Comparison of ENCODE assay signal across 12 cellular contexts in the genomic region with DNA sequence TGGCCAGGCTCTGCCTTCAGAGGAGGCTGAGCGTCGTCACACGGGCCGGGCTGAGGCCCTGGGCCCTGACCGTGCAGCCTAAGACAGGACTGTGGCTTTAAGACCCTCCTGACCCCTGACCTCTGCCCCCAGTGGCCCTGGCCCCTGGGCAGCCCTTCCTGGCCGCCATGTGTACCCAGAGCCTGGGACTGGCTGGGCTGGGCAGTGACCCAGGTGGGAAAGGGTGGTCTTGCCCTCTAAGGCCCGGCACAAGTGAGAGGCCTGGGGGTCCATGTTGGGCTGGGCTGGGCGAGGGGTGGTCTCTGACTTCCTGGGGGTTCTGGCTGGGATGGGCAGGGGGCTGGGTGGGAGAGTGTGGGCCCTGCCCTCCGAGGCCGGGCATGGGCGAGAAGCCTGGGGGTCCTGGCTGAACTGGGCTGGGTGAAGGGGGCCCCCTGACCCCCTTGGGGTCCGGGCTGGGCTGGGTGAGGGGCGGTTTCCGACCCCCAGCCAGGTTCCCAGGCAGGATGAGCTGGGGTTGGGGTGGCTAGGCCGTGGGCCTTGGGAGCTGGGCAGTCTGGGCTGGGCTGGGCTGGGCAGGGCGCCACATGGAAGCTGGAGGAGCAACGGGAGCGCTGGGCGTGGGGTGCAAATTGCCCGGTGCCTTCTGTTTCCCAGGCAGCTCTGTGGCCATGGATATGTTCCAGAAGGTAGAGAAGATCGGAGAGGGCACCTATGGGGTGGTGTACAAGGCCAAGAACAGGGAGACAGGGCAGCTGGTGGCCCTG. TPM values are rescaled to one million over a fixed set of nuclear protein-coding genes. Genes with fewer than 3 reads are reported as not detected.
DNase-seq lines count a peak whose midpoint lies in the region; ATAC-seq and TF ChIP-seq lines count a peak whose summit lies in the region.
"Had no signal": no experiment of that assay in that cellular context is flagged by ENCODE, and none has a peak within 500 bp of the region (broad histone marks: within the 10 kb centered on the region; RNA-seq: fewer than 3 reads in every experiment).

A gene (plus strand): TSS at position 101 of the 767 bp plus-strand sequence. CDS start 571 bp downstream, at position 672.

- no peak within 1 kb of the TSS for H3K9ac ChIP-seq in H9 (ENCODE audit: extremely low read depth, insufficient read length, low read length)

- no peak within 1 kb of the TSS for H3K23ac ChIP-seq in H9 (ENCODE audit: insufficient read length, low read depth, low read length)

- no peaks in the 10 kb centered on the region for H3K27me3 ChIP-seq in H9 (ENCODE audit: insufficient read depth, low read length)
- H3K27me3 ChIP-seq in lower lobe of right lung (ENCODE audit: low read depth), result no peaks in the 10 kb centered on the region
- no peaks in the 10 kb centered on the region for H3K27me3 ChIP-seq in testis
- H3K27me3 ChIP-seq in dorsolateral prefrontal cortex, result no peaks in the 10 kb centered on the region
- H3K27me3 ChIP-seq: gastrocnemius medialis, MG63 had no signal

- peaks cover 0 to 24% (median 9%) of the 10 kb centered on the region in 3 experiments; a peak in 5 of 7 replicates for H3K36me3 Mint-ChIP-seq in H9 (ENCODE audit: insufficient read depth in 1 of 3, low read depth in 3 of 3)

- H2BK120ac ChIP-seq in H9 (ENCODE audit: low read depth, low read length, poor library complexity, severe bottlenecking), result no peak within 1 kb of the TSS

- H3K4me3 ChIP-seq in lower lobe of right lung (no peak within 1 kb of the TSS), testis (no peak within 1 kb of the TSS), dorsolateral prefrontal cortex (no peak within 1 kb of the TSS)
- H3K4me3 ChIP-seq: gastrocnemius medialis, MG63 had no signal

- H3K79me2 ChIP-seq in H9 (ENCODE audit: insufficient read depth, low read length), result no peaks in the 10 kb centered on the region

- H3K36me3 ChIP-seq in lower lobe of right lung (peaks cover 21% of the 10 kb centered on the region), testis (ENCODE audit: low read depth, missing control alignments) (no peaks in the 10 kb centered on the region)
- H3K36me3 ChIP-seq: gastrocnemius medialis had no signal

- no peak within 1 kb of the TSS; a peak in 1 of 5 replicates for H3K4me3 Mint-ChIP-seq in H9

- no peak within 1 kb of the TSS for H2AFZ ChIP-seq in H9 (ENCODE audit: low read length)

- H3K4me1 Mint-ChIP-seq in H9, result peaks cover 12 to 16% of the 10 kb centered on the region in 2 experiments

- H3K27ac Mint-ChIP-seq in H9, result peak within 1 kb of the TSS in 2 of 3 experiments; percentile 53 to 85; a peak in 2 of 7 replicates

- DNase-seq in H9, result no peak
- peak; percentile 22 for DNase-seq in lower lobe of right lung
- DNase-seq in testis, result no peak
- no peak for DNase-seq in C1 segment of cervical spinal cord (lab: John Stamatoyannopoulos, UW)
- no peak for DNase-seq in dorsolateral prefrontal cortex
- DNase-seq: DMS 273 treated with DMSO at 0.1 percent for 48 hours, gastrocnemius medialis, kidney glomerular epithelial cell, NCI-H2171 treated with DMSO at 0.1 percent for 48 hours had no signal

- no peaks in the 10 kb centered on the region for H3K79me1 ChIP-seq in H9 (ENCODE audit: insufficient read depth, low read depth, low read length, poor library complexity, severe bottlenecking)

- no peak within 1 kb of the TSS for H4K91ac ChIP-seq in H9 (ENCODE audit: insufficient read length, low read depth, low read length)

- no peak within 1 kb of the TSS for H3K56ac ChIP-seq in H9 (ENCODE audit: insufficient read length, low read depth, low read length)

- no peaks in the 10 kb centered on the region for H3K23me2 ChIP-seq in H9 (ENCODE audit: insufficient read length, low read depth, low read length, poor library complexity, severe bottlenecking)

- H4K20me1 ChIP-seq in H9 (ENCODE audit: control insufficient read depth, insufficient read depth, insufficient read length), result peaks cover 2% of the 10 kb centered on the region

- H2BK20ac ChIP-seq in H9 (ENCODE audit: low read depth, low read length, poor library complexity, severe bottlenecking), result no peak within 1 kb of the TSS

- H2BK12ac ChIP-seq in H9 (ENCODE audit: insufficient read length, low read depth, low read length), result no peak within 1 kb of the TSS

- no peak within 1 kb of the TSS for H2BK5ac ChIP-seq in H9 (ENCODE audit: insufficient read length, low read length)

- no peak for TF ChIP-seq POLR2A in testis (IDR thresholded peaks at IDR 0.05)

- H4K5ac ChIP-seq in H9 (ENCODE audit: insufficient read length, low read depth, low read length), result no peak within 1 kb of the TSS

- no peak within 1 kb of the TSS for H3K4ac ChIP-seq in H9 (ENCODE audit: low read depth, low read length)

- H3K4me1 ChIP-seq in H9 (ENCODE audit: insufficient read depth, low read length), result no peaks in the 10 kb centered on the region
- H3K4me1 ChIP-seq in lower lobe of right lung, result peaks cover 55% of the 10 kb centered on the region
- H3K4me1 ChIP-seq in testis, result peaks cover 65% of the 10 kb centered on the region

- peak within 1 kb of the TSS; percentile 3 for H3K18ac ChIP-seq in H9 (ENCODE audit: insufficient read length, low read depth, low read length)

- H3K9me3 ChIP-seq in H9 (ENCODE audit: control insufficient read depth, low read depth, low read length), result no peaks in the 10 kb centered on the region
- H3K9me3 ChIP-seq in lower lobe of right lung, result no peaks in the 10 kb centered on the region
- no peaks in the 10 kb centered on the region for H3K9me3 ChIP-seq in testis
- H3K9me3 ChIP-seq: gastrocnemius medialis, MG63 had no signal

- no peak within 1 kb of the TSS for H3K14ac ChIP-seq in H9 (ENCODE audit: insufficient read depth, low read length)

- H3K27me3 Mint-ChIP-seq in H9 (ENCODE audit: low read depth), result no peaks in the 10 kb centered on the region

- no peak within 1 kb of the TSS for H4K8ac ChIP-seq in H9 (replicated peaks; ENCODE audit: insufficient read length, low read depth, low read length)

- no peak within 1 kb of the TSS for H2BK15ac ChIP-seq in H9 (ENCODE audit: low read depth, low read length)

- WGBS in H9 (ENCODE audit: extremely low coverage, insufficient read length, low lambda C conversion rate), result no CpG with 5 or more reads among the region's 21 CpGs
- WGBS in testis, 2 donors, result 90 to 94% methylated on average over 8 to 18 of the region's 21 CpGs

- TF ChIP-seq CTCF in H9 (conservative IDR thresholded peaks at IDR 0.05) (no peak; the same call in 1 of the 3 replicates), VCaP (conservative IDR thresholded peaks at IDR 0.05) (peak; percentile 60), lower lobe of right lung (IDR thresholded peaks at IDR 0.05) (no peak), testis (IDR thresholded peaks at IDR 0.05) (no peak), dorsolateral prefrontal cortex (IDR thresholded peaks at IDR 0.05 in 54 of 56, conservative IDR thresholded peaks at IDR 0.05 in 2 of 56; ENCODE audit: low read depth in 1 of 56, partially characterized antibody in 56 of 56) (peak in 10 of 56 donors; percentile 1 to 23 (median 10))

- no peak within 1 kb of the TSS for H3T11ph ChIP-seq in H9 (ENCODE audit: low read length)

- H2AK5ac ChIP-seq in H9 (ENCODE audit: insufficient read length, low read length), result no peak within 1 kb of the TSS

- no peaks in the 10 kb centered on the region for H3K9me3 Mint-ChIP-seq in H9

- no peak for ATAC-seq in lower lobe of right lung
- no peak for ATAC-seq in GM21423 (IDR thresholded peaks at IDR 0.05; ENCODE audit: unreplicated experiment)
- ATAC-seq: gastrocnemius medialis had no signal

- H3K4me2 ChIP-seq in H9 (ENCODE audit: insufficient read depth, insufficient read length, low read length), result no peak within 1 kb of the TSS

- intact Hi-C loops in lower lobe of right lung (cut with DNase I) (loop anchor here (10.0 kb wide), 1 partner anchor 96 kb away; a partner anchor contains a TSS), testis (cut with DNase I; ENCODE audit: low total_unique reads) (no loop called here), dorsolateral prefrontal cortex (cut with DNase I) (no loop called here)

- H3K27ac ChIP-seq in H9 (ENCODE audit: insufficient read length, low read depth, low read length), result no peak within 1 kb of the TSS
- H3K27ac ChIP-seq in VCaP, result peak within 1 kb of the TSS; percentile 85
- H3K27ac ChIP-seq in lower lobe of right lung, result peak within 1 kb of the TSS; percentile 18
- no peak within 1 kb of the TSS for H3K27ac ChIP-seq in testis
- H3K27ac ChIP-seq in dorsolateral prefrontal cortex, result peak within 1 kb of the TSS in 1 of 59 donors; percentile 44
- H3K27ac ChIP-seq: gastrocnemius medialis had no signal

RNA-seq across cellular contexts. Expression of the gene that starts here (rescaled TPM):
- 11.7 and 14.3 TPM in 2 replicates for total RNA-seq in H9 (2021)
- 8.4 TPM for total RNA-seq in lower lobe of right lung
- total RNA-seq in testis, result 10 to 100 TPM; 16.9 to 17.1 TPM
- 15.0 TPM for polyA plus RNA-seq in testis (ENCODE audit: insufficient read depth, low read depth, low replicate concordance)
- total RNA-seq in dorsolateral prefrontal cortex, result 10 to 100 TPM in 5 of 120 experiments, 1 to 10 TPM in 115; 1.2 to 13.2 (median 5.7) TPM

Comparison
In these comparisons a context has a peak if more than half of its experiments do, and no peak if none do; other contexts are left out.
1. H3K27ac ChIP-seq: peak in VCaP (single experiment) and lower lobe of right lung (single experiment); none in H9 (single experiment) and testis (0 of 2).